In genomic region chr19:8561071-8561764, GRCh38 we compare ENCODE assay signal across 1 cellular context.
TF ChIP-seq lines count a peak whose summit lies in the region.

No MANE protein-coding gene starts in this region.

TF ChIP-seq in K562, 482 proteins besides CTCF, POLR2A, EP300 and RAD21 (continued from another document):
- TF ChIP-seq GABPB1 (CRISPR knock-in tag; IDR thresholded peaks at IDR 0.05) (no peak), MXD1 (CRISPR knock-in tag; IDR thresholded peaks at IDR 0.05; ENCODE audit: borderline replicate concordance, poor library complexity, severe bottlenecking) (no peak), ATF4 (CRISPR knock-in tag; IDR thresholded peaks at IDR 0.05) (no peak), HMG20A (CRISPR knock-in tag; conservative IDR thresholded peaks at IDR 0.05) (no peak), ZNF146 (CRISPR knock-in tag; IDR thresholded peaks at IDR 0.05; ENCODE audit: unreplicated experiment) (no peak), HDGF (IDR thresholded peaks at IDR 0.05) (no peak), SREBF2 (CRISPR knock-in tag; IDR thresholded peaks at IDR 0.05) (no peak), ZC3H11A (IDR thresholded peaks at IDR 0.05; ENCODE audit: low read depth, low read length) (no peak), ZNF232 (CRISPR knock-in tag; IDR thresholded peaks at IDR 0.05) (no peak)
